9 cellular contexts compared by ENCODE assay signal in the genomic region with DNA sequence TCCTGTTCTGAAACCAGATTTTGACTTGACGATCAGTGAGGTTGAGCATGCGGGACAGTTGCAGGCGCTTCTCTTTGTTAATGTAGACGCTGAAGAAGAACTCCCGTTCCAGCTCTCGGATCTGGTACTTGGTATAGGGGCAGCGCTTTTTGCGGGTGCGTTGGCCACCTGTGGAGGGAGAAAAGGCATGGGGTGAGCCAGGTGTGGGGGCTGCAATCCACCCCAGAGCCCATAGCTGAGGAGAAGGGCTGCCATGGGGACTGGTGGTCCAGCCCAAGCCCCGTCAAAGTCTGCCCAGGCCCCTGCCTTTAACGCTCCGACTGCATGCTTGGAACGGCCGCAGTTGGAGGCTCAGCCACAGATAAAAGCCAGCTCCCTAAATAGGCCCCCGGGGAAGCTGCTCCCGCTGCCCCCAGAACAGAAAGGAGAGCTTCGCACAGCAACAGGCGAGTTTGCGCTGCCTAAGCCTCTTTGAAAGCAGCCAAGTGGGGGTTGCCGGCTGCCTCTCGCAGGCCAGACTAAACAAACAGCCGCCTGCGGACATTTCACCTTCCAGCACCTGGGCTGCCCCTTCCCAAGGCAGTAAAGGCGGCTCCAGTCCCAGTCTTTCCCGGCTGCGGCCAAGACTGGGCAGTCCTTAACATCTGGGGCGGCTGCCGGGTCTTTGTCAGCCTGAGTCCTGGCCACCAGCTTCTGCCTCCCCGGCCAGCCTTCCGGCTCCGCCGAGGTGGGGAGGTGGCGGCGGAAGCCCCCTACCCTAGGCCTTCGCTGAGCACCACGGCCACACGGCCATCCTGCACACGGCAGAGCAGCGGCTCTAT. TPM values are rescaled to one million over a fixed set of nuclear protein-coding genes. Genes with fewer than 3 reads are reported as not detected.
DNase-seq lines count a peak whose midpoint lies in the region; ATAC-seq and TF ChIP-seq lines count a peak whose summit lies in the region.
"Had no signal": no experiment of that assay in that cellular context is flagged by ENCODE, and none has a peak within 500 bp of the region (broad histone marks: within the 10 kb centered on the region; RNA-seq: fewer than 3 reads in every experiment).

No MANE protein-coding gene starts in this region.

- no peaks in the 10 kb centered on the region for H3K79me1 ChIP-seq in H9 (ENCODE audit: insufficient read depth, low read depth, low read length, poor library complexity, severe bottlenecking)

- no peak overlapping the region for H4K8ac ChIP-seq in H9 (replicated peaks; ENCODE audit: insufficient read length, low read depth, low read length)

- no peak overlapping the region for H3K27ac ChIP-seq in H9 (ENCODE audit: insufficient read length, low read depth, low read length)

- no peak overlapping the region for H4K91ac ChIP-seq in H9 (ENCODE audit: insufficient read length, low read depth, low read length)

- CTCF ChIA-PET in BJ (lab: Yijun Ruan, JAX) = interaction anchor here (0.7 to 12.5 kb wide), 6 partner anchors 10 to 39 kb away, joined by 3 to 187 read pairs (median 6); a partner anchor contains a TSS

- no peak overlapping the region for H2AFZ ChIP-seq in H9 (ENCODE audit: low read length)

- H3K36me3 Mint-ChIP-seq in H9 (ENCODE audit: insufficient read depth in 1 of 3, low read depth in 3 of 3) (peaks cover 0 to 2% (median 0%) of the 10 kb centered on the region in 3 experiments; a peak in 4 of 7 replicates), nephron (ENCODE audit: low read depth) (peaks cover 5% of the 10 kb centered on the region)
- H3K36me3 Mint-ChIP-seq in activated naive CD8-positive, alpha-beta T cell treated with anti-CD3 and anti-CD28 coated beads, Interleukin-2, amount 10 ng/mL, durations not matched to agents 7 days and 5 days = peaks cover 1% of the 10 kb centered on the region

- no peaks in the 10 kb centered on the region for H3K4me1 ChIP-seq in H9 (ENCODE audit: insufficient read depth, low read length)

- H4K5ac ChIP-seq in H9 (ENCODE audit: insufficient read length, low read depth, low read length) = no peak overlapping the region

- H3K4me3 ChIP-seq in BJ (ENCODE audit: low read depth, low read length) = peak overlapping the region; percentile 88

- H3K56ac ChIP-seq in H9 (ENCODE audit: insufficient read length, low read depth, low read length) = no peak overlapping the region

- H3K4me2 ChIP-seq in H9 (ENCODE audit: insufficient read depth, insufficient read length, low read length) = no peak overlapping the region

- H3K27ac Mint-ChIP-seq in H9 (no peak overlapping the region), nephron (peak overlapping the region; percentile 56 to 84 (median 58))
- no peak overlapping the region for H3K27ac Mint-ChIP-seq in activated naive CD8-positive, alpha-beta T cell treated with anti-CD3 and anti-CD28 coated beads, Interleukin-2, amount 10 ng/mL, durations not matched to agents 7 days and 5 days

- H2BK5ac ChIP-seq in H9 (ENCODE audit: insufficient read length, low read length) = no peak overlapping the region

- no CpG with 5 or more reads among the region's 39 CpGs for WGBS in H9 (ENCODE audit: extremely low coverage, insufficient read length, low lambda C conversion rate)

- H3K4ac ChIP-seq in H9 (ENCODE audit: low read depth, low read length) = no peak overlapping the region

- H3K79me2 ChIP-seq in H9 (ENCODE audit: insufficient read depth, low read length) = no peaks in the 10 kb centered on the region

- POLR2A ChIA-PET in BJ (lab: Charles Lee) = no interaction called here
- POLR2A ChIA-PET in activated naive CD8-positive, alpha-beta T cell treated with anti-CD3 and anti-CD28 coated beads, Interleukin-2, amount 10 ng/mL, durations not matched to agents 7 days and 5 days (lab: Charles Lee) = interaction anchor here (0.6 kb wide), 1 partner anchor 28 kb away, joined by 5 read pairs; no protein-coding TSS in a partner anchor

- H2AK5ac ChIP-seq in H9 (ENCODE audit: insufficient read length, low read length) = no peak overlapping the region

- H2BK120ac ChIP-seq in H9 (ENCODE audit: low read depth, low read length, poor library complexity, severe bottlenecking) = no peak overlapping the region

- H3K9me3 ChIP-seq in H9 (ENCODE audit: control insufficient read depth, low read depth, low read length) = no peaks in the 10 kb centered on the region

- no peak overlapping the region for H3K18ac ChIP-seq in H9 (ENCODE audit: insufficient read length, low read depth, low read length)

- H4K20me1 ChIP-seq in H9 (ENCODE audit: control insufficient read depth, insufficient read depth, insufficient read length) = no peaks in the 10 kb centered on the region

- no peak overlapping the region for H3K23ac ChIP-seq in H9 (ENCODE audit: insufficient read length, low read depth, low read length)

- DNase-seq in BJ (ENCODE audit: low read depth) (no peak), H9 (peak; percentile 71), medulla oblongata (ENCODE audit: extremely low spot score) (no peak)
- peak; percentile 34 for DNase-seq in activated naive CD8-positive, alpha-beta T cell treated with anti-CD3 and anti-CD28 coated beads, Interleukin-2, amount 10 ng/mL, durations not matched to agents 7 days and 5 days
- DNase-seq in stimulated activated CD4-positive, alpha-beta T cell treated with anti-CD3 and anti-CD28 coated beads, Interleukin-4, amount 100 ng/mL, for 4 hours = no peak
- DNase-seq: left ventricle myocardium superior had no signal

- peaks cover 100% of the 10 kb centered on the region for H3K27me3 Mint-ChIP-seq in H9 (ENCODE audit: low read depth)
- H3K27me3 Mint-ChIP-seq in activated naive CD8-positive, alpha-beta T cell treated with anti-CD3 and anti-CD28 coated beads, Interleukin-2, amount 10 ng/mL, durations not matched to agents 7 days and 5 days = peaks cover 85% of the 10 kb centered on the region
- peaks cover 98% of the 10 kb centered on the region for H3K27me3 Mint-ChIP-seq in nephron (ENCODE audit: low read depth)

- H3T11ph ChIP-seq in H9 (ENCODE audit: low read length) = no peak overlapping the region

- ATAC-seq in activated naive CD8-positive, alpha-beta T cell treated with anti-CD3 and anti-CD28 coated beads, Interleukin-2, amount 10 ng/mL, durations not matched to agents 7 days and 5 days (ENCODE audit: low read depth) = no peak
- ATAC-seq in GM18517 (IDR thresholded peaks at IDR 0.05; ENCODE audit: unreplicated experiment) (no peak), HG03442 (IDR thresholded peaks at IDR 0.05; ENCODE audit: unreplicated experiment) (no peak)
- ATAC-seq: left ventricle myocardium superior had no signal

- peaks cover 13 to 44% of the 10 kb centered on the region in 2 experiments for H3K4me1 Mint-ChIP-seq in H9
- peaks cover 25% of the 10 kb centered on the region for H3K4me1 Mint-ChIP-seq in activated naive CD8-positive, alpha-beta T cell treated with anti-CD3 and anti-CD28 coated beads, Interleukin-2, amount 10 ng/mL, durations not matched to agents 7 days and 5 days
- peaks cover 40% of the 10 kb centered on the region for H3K4me1 Mint-ChIP-seq in nephron

- H3K23me2 ChIP-seq in H9 (ENCODE audit: insufficient read length, low read depth, low read length, poor library complexity, severe bottlenecking) = no peaks in the 10 kb centered on the region

- H2BK15ac ChIP-seq in H9 (ENCODE audit: low read depth, low read length) = no peak overlapping the region

- no peak overlapping the region for H3K14ac ChIP-seq in H9 (ENCODE audit: insufficient read depth, low read length)

- H3K27me3 ChIP-seq in BJ (ENCODE audit: control insufficient read depth, insufficient read depth, low read length) (no peaks in the 10 kb centered on the region), H9 (ENCODE audit: insufficient read depth, low read length) (peaks cover 96% of the 10 kb centered on the region)

- H3K9me3 Mint-ChIP-seq in H9 (peaks cover 2 to 25% of the 10 kb centered on the region in 2 experiments; a peak in 2 of 5 replicates), nephron (no peaks in the 10 kb centered on the region)
- no peaks in the 10 kb centered on the region for H3K9me3 Mint-ChIP-seq in activated naive CD8-positive, alpha-beta T cell treated with anti-CD3 and anti-CD28 coated beads, Interleukin-2, amount 10 ng/mL, durations not matched to agents 7 days and 5 days

- H2BK20ac ChIP-seq in H9 (ENCODE audit: low read depth, low read length, poor library complexity, severe bottlenecking) = no peak overlapping the region

- H2BK12ac ChIP-seq in H9 (ENCODE audit: insufficient read length, low read depth, low read length) = no peak overlapping the region

- TF ChIP-seq CTCF in BJ (IDR thresholded peaks at IDR 0.05; ENCODE audit: insufficient read depth, low read depth, low read length) = no peak; the same call in 1 of the 2 replicates
- TF ChIP-seq CTCF in H9 (conservative IDR thresholded peaks at IDR 0.05) = no peak
- TF ChIP-seq CTCF in nephron (IDR thresholded peaks at IDR 0.05; ENCODE audit: unreplicated experiment in 3 of 3) = no peak

- no peak overlapping the region for H3K9ac ChIP-seq in H9 (ENCODE audit: extremely low read depth, insufficient read length, low read length)

- H3K4me3 Mint-ChIP-seq in H9 (no peak overlapping the region), nephron (peak overlapping the region; percentile 78 to 92 (median 82))
- no peak overlapping the region for H3K4me3 Mint-ChIP-seq in activated naive CD8-positive, alpha-beta T cell treated with anti-CD3 and anti-CD28 coated beads, Interleukin-2, amount 10 ng/mL, durations not matched to agents 7 days and 5 days

- peaks cover 6% of the 10 kb centered on the region for H3K36me3 ChIP-seq in BJ (ENCODE audit: control insufficient read depth, insufficient read depth, low read length)

RNA-seq across cellular contexts. Expression of a gene that starts 2.0 kb away (rescaled TPM):
- polyA plus RNA-seq in BJ (2011; rRNA removed) = 27.7 and 34.0 TPM in 2 replicates
- polyA minus RNA-seq in BJ (2011; rRNA and poly(A)+ RNA removed) = 8.4 and 15.0 TPM in 2 replicates
- total RNA-seq in H9 (2021) = not detected in 2 replicates
- total RNA-seq in activated naive CD8-positive, alpha-beta T cell treated with anti-CD3 and anti-CD28 coated beads, Interleukin-2, amount 10 ng/mL, durations not matched to agents 7 days and 5 days = not detected
- total RNA-seq: left ventricle myocardium superior had no signal

RNA-seq across cellular contexts. Expression of a gene that starts 9.0 kb away (rescaled TPM):
- 54.7 and 59.6 TPM in 2 replicates for polyA plus RNA-seq in BJ (2011; rRNA removed)
- 32.3 and 43.4 TPM in 2 replicates for polyA minus RNA-seq in BJ (2011; rRNA and poly(A)+ RNA removed)
- total RNA-seq in H9 (2021) = not detected in 2 replicates
- total RNA-seq in activated naive CD8-positive, alpha-beta T cell treated with anti-CD3 and anti-CD28 coated beads, Interleukin-2, amount 10 ng/mL, durations not matched to agents 7 days and 5 days = not detected
- total RNA-seq: left ventricle myocardium superior had no signal

RNA-seq across cellular contexts. Expression of a gene that starts 16.8 kb away (rescaled TPM):
- polyA plus RNA-seq in BJ (2011; rRNA removed) = 4.6 and 9.2 TPM in 2 replicates
- polyA minus RNA-seq in BJ (2011; rRNA and poly(A)+ RNA removed) = 4.9 and 5.7 TPM in 2 replicates
- total RNA-seq in H9 (2021) = not detected in 2 replicates
- total RNA-seq in activated naive CD8-positive, alpha-beta T cell treated with anti-CD3 and anti-CD28 coated beads, Interleukin-2, amount 10 ng/mL, durations not matched to agents 7 days and 5 days = not detected
- total RNA-seq: left ventricle myocardium superior had no signal

RNA-seq across cellular contexts. Expression of a gene that starts 17.7 kb away (rescaled TPM):
- polyA plus RNA-seq in BJ (2011; rRNA removed) = 12.6 and 15.0 TPM in 2 replicates
- polyA minus RNA-seq in BJ (2011; rRNA and poly(A)+ RNA removed) = 1.4 and 3.4 TPM in 2 replicates
- not detected in 2 replicates for total RNA-seq in H9 (2021)
- not detected for total RNA-seq in activated naive CD8-positive, alpha-beta T cell treated with anti-CD3 and anti-CD28 coated beads, Interleukin-2, amount 10 ng/mL, durations not matched to agents 7 days and 5 days
- total RNA-seq: left ventricle myocardium superior had no signal

RNA-seq across cellular contexts. Expression of a gene that starts 26.6 kb away (rescaled TPM):
- polyA plus RNA-seq in BJ (2011; rRNA removed) = 3.8 and 4.4 TPM in 2 replicates
- 1.4 and 2.3 TPM in 2 replicates for polyA minus RNA-seq in BJ (2011; rRNA and poly(A)+ RNA removed)
- total RNA-seq in H9 (2021) = not detected in 2 replicates
- not detected for total RNA-seq in activated naive CD8-positive, alpha-beta T cell treated with anti-CD3 and anti-CD28 coated beads, Interleukin-2, amount 10 ng/mL, durations not matched to agents 7 days and 5 days
- total RNA-seq: left ventricle myocardium superior had no signal

Comparison
In these comparisons a context has a peak if more than half of its experiments do, and no peak if none do; other contexts are left out.
1. DNase-seq: peak in H9 (single experiment) and activated naive CD8-positive, alpha-beta T cell treated with anti-CD3 and anti-CD28 coated beads, Interleukin-2, amount 10 ng/mL, durations not matched to agents 7 days and 5 days (single experiment); none in BJ (single experiment), medulla oblongata (single experiment) and stimulated activated CD4-positive, alpha-beta T cell treated with anti-CD3 and anti-CD28 coated beads, Interleukin-4, amount 100 ng/mL, for 4 hours (0 of 2).
2. H3K27ac Mint-ChIP-seq: peak in nephron (3 of 3); none in H9 (0 of 3) and activated naive CD8-positive, alpha-beta T cell treated with anti-CD3 and anti-CD28 coated beads, Interleukin-2, amount 10 ng/mL, durations not matched to agents 7 days and 5 days (single experiment).
3. H3K4me3 Mint-ChIP-seq: peak in nephron (3 of 3); none in H9 (0 of 2) and activated naive CD8-positive, alpha-beta T cell treated with anti-CD3 and anti-CD28 coated beads, Interleukin-2, amount 10 ng/mL, durations not matched to agents 7 days and 5 days (single experiment).